Comparison of ENCODE assay signal across 1 cellular context in the genomic region with DNA sequence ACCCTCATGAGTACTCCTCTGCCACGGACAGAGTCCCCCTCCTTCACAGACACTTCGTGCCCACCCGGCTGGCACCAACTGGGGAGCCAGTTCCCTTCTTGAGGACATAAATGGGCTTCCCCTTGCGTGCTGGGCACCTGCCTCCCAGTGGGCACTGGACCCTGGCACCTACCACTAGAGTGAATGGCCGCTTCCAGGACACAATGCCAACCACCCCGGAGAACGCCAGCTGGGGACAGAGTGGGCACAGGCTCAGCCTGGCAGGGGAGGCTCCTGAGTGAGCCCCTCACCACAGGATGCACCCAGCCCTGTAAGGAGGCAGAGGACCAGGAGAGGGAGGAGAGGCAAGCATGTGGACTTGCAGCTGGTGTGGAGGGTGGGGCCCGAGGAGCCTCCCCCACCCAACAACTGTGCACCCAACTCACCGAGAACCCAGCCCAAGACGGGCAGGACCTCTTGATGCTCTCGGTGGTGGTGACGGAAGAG.
A peak's percentile ranks its signal among the peaks of the same experiment; 100 is the strongest.
TF ChIP-seq lines count a peak whose summit lies in the region.

No MANE protein-coding gene starts in this region.

TF ChIP-seq in HepG2, 621 proteins besides CTCF, POLR2A, EP300 and RAD21:
- TF ChIP-seq ZNF333 (CRISPR knock-in tag; IDR thresholded peaks at IDR 0.05; ENCODE audit: borderline replicate concordance) = 0 out of 2 replicates have a peak, but pooled peaks have one; percentile 64
- TF ChIP-seq RFXANK (CRISPR knock-in tag; IDR thresholded peaks at IDR 0.05) = no peak
- TF ChIP-seq MED13 (CRISPR knock-in tag; IDR thresholded peaks at IDR 0.05) = no peak; the same call in 1 of the 2 replicates
- 0 out of 2 replicates have a peak, but pooled peaks have one; percentile 18 for TF ChIP-seq FOXC1 (CRISPR knock-in tag; IDR thresholded peaks at IDR 0.05; ENCODE audit: borderline replicate concordance)
- TF ChIP-seq MYC (CRISPR knock-in tag; IDR thresholded peaks at IDR 0.05; ENCODE audit: borderline replicate concordance) = 0 out of 2 replicates have a peak, but pooled peaks have one; percentile 20
- TF ChIP-seq, protein P1, sequence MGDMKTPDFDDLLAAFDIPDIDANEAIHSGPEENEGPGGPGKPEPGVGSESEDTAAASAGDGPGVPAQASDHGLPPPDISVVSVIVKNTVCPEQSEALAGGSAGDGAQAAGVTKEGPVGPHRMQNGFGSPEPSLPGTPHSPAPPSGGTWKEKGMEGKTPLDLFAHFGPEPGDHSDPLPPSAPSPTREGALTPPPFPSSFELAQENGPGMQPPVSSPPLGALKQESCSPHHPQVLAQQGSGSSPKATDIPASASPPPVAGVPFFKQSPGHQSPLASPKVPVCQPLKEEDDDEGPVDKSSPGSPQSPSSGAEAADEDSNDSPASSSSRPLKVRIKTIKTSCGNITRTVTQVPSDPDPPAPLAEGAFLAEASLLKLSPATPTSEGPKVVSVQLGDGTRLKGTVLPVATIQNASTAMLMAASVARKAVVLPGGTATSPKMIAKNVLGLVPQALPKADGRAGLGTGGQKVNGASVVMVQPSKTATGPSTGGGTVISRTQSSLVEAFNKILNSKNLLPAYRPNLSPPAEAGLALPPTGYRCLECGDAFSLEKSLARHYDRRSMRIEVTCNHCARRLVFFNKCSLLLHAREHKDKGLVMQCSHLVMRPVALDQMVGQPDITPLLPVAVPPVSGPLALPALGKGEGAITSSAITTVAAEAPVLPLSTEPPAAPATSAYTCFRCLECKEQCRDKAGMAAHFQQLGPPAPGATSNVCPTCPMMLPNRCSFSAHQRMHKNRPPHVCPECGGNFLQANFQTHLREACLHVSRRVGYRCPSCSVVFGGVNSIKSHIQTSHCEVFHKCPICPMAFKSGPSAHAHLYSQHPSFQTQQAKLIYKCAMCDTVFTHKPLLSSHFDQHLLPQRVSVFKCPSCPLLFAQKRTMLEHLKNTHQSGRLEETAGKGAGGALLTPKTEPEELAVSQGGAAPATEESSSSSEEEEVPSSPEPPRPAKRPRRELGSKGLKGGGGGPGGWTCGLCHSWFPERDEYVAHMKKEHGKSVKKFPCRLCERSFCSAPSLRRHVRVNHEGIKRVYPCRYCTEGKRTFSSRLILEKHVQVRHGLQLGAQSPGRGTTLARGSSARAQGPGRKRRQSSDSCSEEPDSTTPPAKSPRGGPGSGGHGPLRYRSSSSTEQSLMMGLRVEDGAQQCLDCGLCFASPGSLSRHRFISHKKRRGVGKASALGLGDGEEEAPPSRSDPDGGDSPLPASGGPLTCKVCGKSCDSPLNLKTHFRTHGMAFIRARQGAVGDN (CRISPR knock-in tag; IDR thresholded peaks at IDR 0.05) = peak; percentile 23; the same call in 1 of the 2 replicates
- TF ChIP-seq HNRNPL (IDR thresholded peaks at IDR 0.05; ENCODE audit: low read depth, low read length) = 0 out of 2 replicates have a peak, but pooled peaks have one; percentile 80
- peak; percentile 11; the same call in 1 of the 2 replicates for TF ChIP-seq TFAP4 (IDR thresholded peaks at IDR 0.05; ENCODE audit: borderline replicate concordance, low read depth)
- TF ChIP-seq MTA1 (CRISPR knock-in tag; IDR thresholded peaks at IDR 0.05; ENCODE audit: borderline replicate concordance) = 0 out of 2 replicates have a peak, but pooled peaks have one; percentile 12
- peak; percentile 30; the same call in 1 of the 2 replicates for TF ChIP-seq SAP130 (CRISPR knock-in tag; IDR thresholded peaks at IDR 0.05; ENCODE audit: low read depth)
- TF ChIP-seq ZNF776 (CRISPR knock-in tag; IDR thresholded peaks at IDR 0.05) = 0 out of 2 replicates have a peak, but pooled peaks have one; percentile 59
- TF ChIP-seq, protein P2, sequence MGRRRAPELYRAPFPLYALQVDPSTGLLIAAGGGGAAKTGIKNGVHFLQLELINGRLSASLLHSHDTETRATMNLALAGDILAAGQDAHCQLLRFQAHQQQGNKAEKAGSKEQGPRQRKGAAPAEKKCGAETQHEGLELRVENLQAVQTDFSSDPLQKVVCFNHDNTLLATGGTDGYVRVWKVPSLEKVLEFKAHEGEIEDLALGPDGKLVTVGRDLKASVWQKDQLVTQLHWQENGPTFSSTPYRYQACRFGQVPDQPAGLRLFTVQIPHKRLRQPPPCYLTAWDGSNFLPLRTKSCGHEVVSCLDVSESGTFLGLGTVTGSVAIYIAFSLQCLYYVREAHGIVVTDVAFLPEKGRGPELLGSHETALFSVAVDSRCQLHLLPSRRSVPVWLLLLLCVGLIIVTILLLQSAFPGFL (CRISPR knock-in tag; IDR thresholded peaks at IDR 0.05) = no peak
- TF ChIP-seq CC2D1A (CRISPR knock-in tag; IDR thresholded peaks at IDR 0.05) = no peak
